12 cellular contexts compared by ENCODE assay signal in genomic region chr12:46963977-46964376, GRCh38.
DNase-seq lines count a peak whose midpoint lies in the region; ATAC-seq and TF ChIP-seq lines count a peak whose summit lies in the region.
"Had no signal": no experiment of that assay in that cellular context is flagged by ENCODE, and none has a peak within 500 bp of the region (broad histone marks: within the 10 kb centered on the region; RNA-seq: fewer than 3 reads in every experiment).

No MANE protein-coding gene starts in this region.

- no peak overlapping the region for H3K27ac Mint-ChIP-seq in WTC11
- H3K27ac Mint-ChIP-seq: activated naive CD8-positive, alpha-beta T cell had no signal

- POLR2A ChIA-PET in WTC11 (lab: Charles Lee): interaction anchor here (1.2 kb wide), 1 partner anchor 19 kb away, joined by 3 read pairs; no protein-coding TSS in a partner anchor

- H3K9me3 ChIP-seq in HUES6 (ENCODE audit: control insufficient read depth, insufficient read depth, low read depth, low read length): no peaks in the 10 kb centered on the region

- no peak overlapping the region for H3K9ac ChIP-seq in HUES6 (ENCODE audit: low read length)
- H3K9ac ChIP-seq: parathyroid adenoma had no signal

- H3K4me1 Mint-ChIP-seq in WTC11: peaks cover 26% of the 10 kb centered on the region

- no peaks in the 10 kb centered on the region for H3K36me3 Mint-ChIP-seq in WTC11
- H3K36me3 Mint-ChIP-seq: activated naive CD8-positive, alpha-beta T cell had no signal

- no peak overlapping the region for H3K4me3 ChIP-seq in HUES6 (ENCODE audit: low read depth, low read length)
- H3K4me3 ChIP-seq in cardiac fibroblast (replicated peaks in 1 of 2; ENCODE audit: low read depth in 2 of 2, low read length in 2 of 2): no peak overlapping the region

- no peaks in the 10 kb centered on the region for H3K36me3 ChIP-seq in HUES6 (ENCODE audit: control insufficient read depth, insufficient read depth, low read length)

- H3K9me3 Mint-ChIP-seq in WTC11: no peaks in the 10 kb centered on the region

- H3K27me3 ChIP-seq in HUES6 (ENCODE audit: control insufficient read depth, insufficient read depth, low read length): no peaks in the 10 kb centered on the region

- H3K4me1 ChIP-seq in HUES6 (ENCODE audit: control insufficient read depth, insufficient read depth, low read length): peaks cover 23% of the 10 kb centered on the region
- H3K4me1 ChIP-seq: parathyroid adenoma had no signal

- peak; percentile 27 to 74 for DNase-seq in cardiac fibroblast (ENCODE audit: low read depth in 2 of 2)
- peak; percentile 23 for DNase-seq in iris pigment epithelial cell (ENCODE audit: low read depth)
- DNase-seq in stromal cell of bone marrow (ENCODE audit: low read depth): peak; percentile 14
- DNase-seq in WTC11 (ENCODE audit: low spot score): no peak
- no peak for DNase-seq in substantia nigra (lab: John Stamatoyannopoulos, UW)
- DNase-seq in NCI-H446 (lab: John Stamatoyannopoulos, UW): no peak
- DNase-seq: activated CD4-positive, CD25-positive, alpha-beta regulatory T cell treated with anti-CD3 and anti-CD28 coated beads, Interleukin-2, amount 50 U/mL, for 72 hours; GF-D8; head of caudate nucleus had no signal

- CTCF ChIA-PET in WTC11 (lab: Charles Lee): interaction anchor here (0.6 to 1.3 kb wide), 5 partner anchors 11 to 839 kb away, joined by 3 to 4 read pairs (median 3); no protein-coding TSS in a partner anchor

- peak overlapping the region; percentile 44; the same call in 1 of the 2 replicates for H3K27ac ChIP-seq in HUES6 (ENCODE audit: low read depth, low read length)
- H3K27ac ChIP-seq in substantia nigra (ENCODE audit: low read depth, low read length, poor library complexity, severe bottlenecking): no peak overlapping the region
- H3K27ac ChIP-seq: parathyroid adenoma had no signal

- no peak for TF ChIP-seq CTCF in cardiac fibroblast (IDR thresholded peaks at IDR 0.05; ENCODE audit: low read depth, low read length)
- no peak for TF ChIP-seq CTCF in WTC11 (IDR thresholded peaks at IDR 0.05)

- H3K4me3 Mint-ChIP-seq in WTC11: no peak overlapping the region
- H3K4me3 Mint-ChIP-seq: activated naive CD8-positive, alpha-beta T cell had no signal

- ATAC-seq in WTC11: no peak

- peaks cover 2% of the 10 kb centered on the region; the same call in 1 of the 2 replicates for H3K27me3 Mint-ChIP-seq in WTC11 (ENCODE audit: low read depth)

TF ChIP-seq in WTC11, 78 proteins besides CTCF, POLR2A, EP300 and RAD21:
- TF ChIP-seq AR (CRISPR knock-in tag; IDR thresholded peaks at IDR 0.05) (no peak), NR3C1 (CRISPR knock-in tag; conservative IDR thresholded peaks at IDR 0.05; ENCODE audit: low read depth) (no peak), PREB (CRISPR knock-in tag; IDR thresholded peaks at IDR 0.05; ENCODE audit: borderline replicate concordance) (no peak)

Comparison
In these comparisons a context has a peak if more than half of its experiments do, and no peak if none do; other contexts are left out.
1. DNase-seq: peak in cardiac fibroblast (2 of 2), iris pigment epithelial cell (single experiment) and stromal cell of bone marrow (single experiment); none in WTC11 (single experiment), substantia nigra (0 of 49) and NCI-H446 (0 of 2).